ENCODE assay signal across 8 cellular contexts in the genomic region with DNA sequence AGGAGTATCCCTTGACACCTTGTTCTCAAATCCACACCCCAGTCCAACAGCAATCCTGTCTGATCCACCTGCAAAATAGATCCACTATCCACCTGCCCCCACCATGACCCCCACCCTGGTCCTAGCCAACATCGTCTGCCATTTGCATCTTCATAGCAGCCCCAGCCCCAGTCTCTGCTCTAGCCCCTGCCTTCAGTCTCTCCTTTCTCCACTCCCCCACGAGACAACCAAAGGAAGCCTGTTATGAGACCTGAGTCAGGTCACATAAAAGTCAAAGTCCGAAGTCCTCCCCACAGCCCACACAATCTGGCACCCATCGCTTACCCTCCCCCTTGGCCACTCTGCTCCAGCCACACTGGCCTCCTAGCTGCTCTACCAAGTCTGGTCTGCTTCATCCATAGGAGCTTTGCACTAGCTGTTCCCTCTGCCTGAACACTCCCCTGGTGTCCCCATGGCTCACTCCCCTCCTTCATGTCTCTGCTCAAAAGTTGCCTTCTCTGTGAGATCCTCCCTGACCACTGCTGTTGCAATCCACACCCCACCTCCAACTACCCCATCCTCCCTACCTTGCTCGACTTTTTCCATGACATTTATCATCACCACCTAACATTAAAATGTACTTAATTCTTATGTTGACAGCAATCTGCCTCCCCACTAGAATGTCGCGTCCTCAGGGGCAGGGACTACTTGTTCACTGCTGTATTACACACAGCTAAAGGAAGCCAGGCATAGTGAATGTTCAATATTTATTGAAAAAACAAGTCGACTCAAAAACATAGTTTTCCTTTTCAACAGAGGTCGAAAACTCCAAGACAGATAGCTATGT. TPM values are rescaled to one million over a fixed set of nuclear protein-coding genes. Genes with fewer than 3 reads are reported as not detected.
DNase-seq lines count a peak whose midpoint lies in the region; ATAC-seq and TF ChIP-seq lines count a peak whose summit lies in the region.

No MANE protein-coding gene starts in this region.

- H3K4me1 ChIP-seq in upper lobe of left lung, result peaks cover 21 to 58% (median 39%) of the 10 kb centered on the region in 4 donors

- no peaks in the 10 kb centered on the region for H3K27me3 Mint-ChIP-seq in central memory CD8-positive, alpha-beta T cell
- H3K27me3 Mint-ChIP-seq in memory B cell, result no peaks in the 10 kb centered on the region

- WGBS in upper lobe of left lung, 2 donors, result 16 to 17% methylated on average over 9 of the region's 9 CpGs

- peak in 1 of 4 donors; percentile 21 for TF ChIP-seq EP300 in upper lobe of left lung (IDR thresholded peaks at IDR 0.05)

- H3K27me3 ChIP-seq in upper lobe of left lung, result no peaks in the 10 kb centered on the region

- peaks cover 11 to 29% (median 15%) of the 10 kb centered on the region in 4 donors for H3K36me3 ChIP-seq in upper lobe of left lung

- H3K9me3 ChIP-seq in upper lobe of left lung, result no peaks in the 10 kb centered on the region

- peak overlapping the region; percentile 100 for H3K27ac Mint-ChIP-seq in central memory CD8-positive, alpha-beta T cell (ENCODE audit: low read depth)
- H3K27ac Mint-ChIP-seq in memory B cell, result peak overlapping the region; percentile 96

- H3K9me3 Mint-ChIP-seq in central memory CD8-positive, alpha-beta T cell, result peaks cover 5% of the 10 kb centered on the region
- no peaks in the 10 kb centered on the region for H3K9me3 Mint-ChIP-seq in memory B cell

- DNase-seq in ELF-1 (ENCODE audit: low read depth, low spot score) (peak; percentile 29), NOMO-1 treated with DMSO at 0.1 percent for 48 hours (lab: John Stamatoyannopoulos, UW; ENCODE audit: unreplicated experiment) (peak; percentile 52), memory B cell (ENCODE audit: low spot score in 2 of 2) (peak; percentile 36 to 59), upper lobe of left lung (peak in 1 of 2 donors; percentile 71), AG08395 (ENCODE audit: low spot score) (no peak), SKM-1 treated with dmso at 0.1 percent for 144 hours (lab: John Stamatoyannopoulos, UW; ENCODE audit: unreplicated experiment) (no peak)
- DNase-seq in central memory CD8-positive, alpha-beta T cell (ENCODE audit: low spot score in 2 of 2), result peak; percentile 22 to 33

- H3K36me3 Mint-ChIP-seq in central memory CD8-positive, alpha-beta T cell (ENCODE audit: insufficient read depth), result peaks cover 75% of the 10 kb centered on the region
- H3K36me3 Mint-ChIP-seq in memory B cell, result peaks cover 28% of the 10 kb centered on the region

- TF ChIP-seq POLR2A in upper lobe of left lung (IDR thresholded peaks at IDR 0.05), result peak in 2 of 4 donors; percentile 70 to 78

- H3K27ac ChIP-seq in upper lobe of left lung, result peak overlapping the region; percentile 99 to 100 (median 100)

- no peak for ATAC-seq in central memory CD8-positive, alpha-beta T cell (replicated peaks; ENCODE audit: extremely low read depth, poor library complexity, severe bottlenecking)
- no peak for ATAC-seq in memory B cell (ENCODE audit: low read depth)
- ATAC-seq in upper lobe of left lung (ENCODE audit: low FRiP score in 2 of 2), result peak in 1 of 2 donors; percentile 0
- no peak for ATAC-seq in HG03135 (IDR thresholded peaks at IDR 0.05; ENCODE audit: unreplicated experiment)

- no peak for TF ChIP-seq CTCF in upper lobe of left lung (IDR thresholded peaks at IDR 0.05)

- peak overlapping the region in 3 of 4 donors; percentile 72 to 81 (median 80) for H3K4me3 ChIP-seq in upper lobe of left lung

- peaks cover 61% of the 10 kb centered on the region for H3K4me1 Mint-ChIP-seq in central memory CD8-positive, alpha-beta T cell
- H3K4me1 Mint-ChIP-seq in memory B cell, result peaks cover 44% of the 10 kb centered on the region

- peak overlapping the region; percentile 80 for H3K4me3 Mint-ChIP-seq in central memory CD8-positive, alpha-beta T cell
- H3K4me3 Mint-ChIP-seq in memory B cell, result peak overlapping the region; percentile 100

RNA-seq across cellular contexts. Expression of a gene that starts 1.2 kb away (rescaled TPM):
- 10 to 100 TPM; 15.8 to 48.1 (median 29.0) TPM for total RNA-seq in upper lobe of left lung

RNA-seq across cellular contexts. Expression of a gene that starts 4.6 kb away (rescaled TPM):
- total RNA-seq in upper lobe of left lung, result 100 to 1,000 TPM; 195 to 525 (median 238) TPM

RNA-seq across cellular contexts. Expression of a gene that starts 20.0 kb away (rescaled TPM):
- 10 to 100 TPM; 18.9 to 51.1 (median 33.7) TPM for total RNA-seq in upper lobe of left lung

RNA-seq across cellular contexts. Expression of a gene that starts 20.3 kb away (rescaled TPM):
- total RNA-seq in upper lobe of left lung, result 10 to 100 TPM; 28.6 to 48.0 (median 35.4) TPM

RNA-seq across cellular contexts. Expression of a gene that starts 24.5 kb away (rescaled TPM):
- 1,000 to 10,000 TPM in 4 of 6 donors, 100 to 1,000 TPM in 2; 634 to 2,303 (median 1,625) TPM for total RNA-seq in upper lobe of left lung

Comparison
In these comparisons a context has a peak if more than half of its experiments do, and no peak if none do; other contexts are left out.
1. DNase-seq: peak in ELF-1 (single experiment), NOMO-1 treated with DMSO at 0.1 percent for 48 hours (single experiment), central memory CD8-positive, alpha-beta T cell (2 of 2) and memory B cell (2 of 2); none in AG08395 (single experiment) and SKM-1 treated with dmso at 0.1 percent for 144 hours (single experiment).